ENCODE assay signal across 23 cellular contexts in the genomic region with DNA sequence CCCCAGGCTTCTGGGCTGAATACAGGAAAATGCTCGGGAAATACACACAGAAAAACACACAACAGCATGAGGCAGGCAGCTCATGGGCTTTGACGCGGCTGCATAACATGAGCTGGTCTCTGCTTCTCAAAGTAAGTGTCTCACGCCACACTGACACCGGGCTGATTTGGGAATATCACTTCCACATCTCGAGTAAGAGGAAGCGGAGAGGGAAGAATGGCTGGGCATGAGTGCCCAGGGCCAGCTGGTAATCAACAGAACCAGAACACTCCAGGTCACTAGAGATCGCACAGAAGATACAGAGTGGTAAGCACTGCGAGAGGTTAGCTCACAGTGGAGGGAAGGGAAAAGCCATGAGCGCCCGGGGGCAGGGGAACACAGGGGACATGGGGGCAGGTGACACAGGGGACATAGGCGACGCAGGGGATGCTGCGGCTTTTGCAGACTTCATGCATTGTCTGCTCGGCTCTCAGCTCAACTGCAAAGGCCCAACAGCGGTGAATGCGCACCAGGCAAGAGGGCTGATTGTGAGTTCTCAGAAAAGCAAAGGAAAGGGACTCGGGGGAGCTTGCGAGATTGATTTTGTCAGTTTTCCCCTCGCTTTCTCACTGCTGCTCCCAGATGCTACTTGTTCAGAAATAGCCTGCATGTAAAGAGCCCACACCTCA.
DNase-seq lines count a peak whose midpoint lies in the region; ATAC-seq and TF ChIP-seq lines count a peak whose summit lies in the region.
"Had no signal": no experiment of that assay in that cellular context is flagged by ENCODE, and none has a peak within 500 bp of the region (broad histone marks: within the 10 kb centered on the region; RNA-seq: fewer than 3 reads in every experiment).

No MANE protein-coding gene starts in this region.

- peak; percentile 37 for DNase-seq in BE2C
- peak; percentile 18 for DNase-seq in omental fat pad (ENCODE audit: low spot score)
- DNase-seq in NCI-H2196 (lab: John Stamatoyannopoulos, UW; ENCODE audit: unreplicated experiment) = no peak
- DNase-seq in hippocampal formation (lab: John Stamatoyannopoulos, UW) = no peak
- DNase-seq in SIG-M5 (lab: John Stamatoyannopoulos, UW) = no peak
- DNase-seq: aorta; CD4-positive, alpha-beta T cell; central memory CD4-positive, alpha-beta T cell; GDM1; HCEC 1CT; hypothalamus; islet precursor cell; MM.1S; NCI-H146; NCI-H524 treated with DMSO at 0.1 percent for 48 hours; occipital lobe; spleen; stimulated activated CD4-positive, alpha-beta T cell treated with anti-CD3 and anti-CD28 coated beads, Interleukin-4, amount 100 ng/mL, for 24 hours had no signal

- H3K4me1 ChIP-seq in BE2C = no peaks in the 10 kb centered on the region; the same call in 1 of the 2 replicates

- H3K9me3 Mint-ChIP-seq in IgD-negative memory B cell = peaks cover 0 to 2% (median 0%) of the 10 kb centered on the region in 3 donors
- H3K9me3 Mint-ChIP-seq: activated naive CD4-positive, alpha-beta T cell treated with anti-CD3 and anti-CD28 coated beads, Interleukin-2, amount 50 U/mL, for 24 hours; CD4-positive, alpha-beta T cell had no signal

- ATAC-seq in omental fat pad (ENCODE audit: low FRiP score) = no peak
- ATAC-seq: K562 had no signal

- H3K27ac Mint-ChIP-seq in IgD-negative memory B cell = peak overlapping the region in 2 of 3 donors; percentile 32
- H3K27ac Mint-ChIP-seq: activated naive CD4-positive, alpha-beta T cell treated with anti-CD3 and anti-CD28 coated beads, Interleukin-2, amount 50 U/mL, for 24 hours; CD4-positive, alpha-beta T cell had no signal

- peaks cover 6% of the 10 kb centered on the region for H3K27me3 Mint-ChIP-seq in IgD-negative memory B cell
- H3K27me3 Mint-ChIP-seq: activated naive CD4-positive, alpha-beta T cell treated with anti-CD3 and anti-CD28 coated beads, Interleukin-2, amount 50 U/mL, for 24 hours; CD4-positive, alpha-beta T cell had no signal

- no peak overlapping the region for H3K4me3 ChIP-seq in BE2C (ENCODE audit: low read depth, low read length)
- H3K4me3 ChIP-seq: K562, lung, spleen had no signal

- H3K9me3 ChIP-seq in BE2C = no peaks in the 10 kb centered on the region
- H3K9me3 ChIP-seq: spleen had no signal

- H3K36me3 Mint-ChIP-seq in IgD-negative memory B cell = peaks cover 1% of the 10 kb centered on the region
- H3K36me3 Mint-ChIP-seq: activated naive CD4-positive, alpha-beta T cell treated with anti-CD3 and anti-CD28 coated beads, Interleukin-2, amount 50 U/mL, for 24 hours had no signal

- peaks cover 17 to 27% (median 24%) of the 10 kb centered on the region in 3 donors for H3K4me1 Mint-ChIP-seq in IgD-negative memory B cell
- H3K4me1 Mint-ChIP-seq: activated naive CD4-positive, alpha-beta T cell treated with anti-CD3 and anti-CD28 coated beads, Interleukin-2, amount 50 U/mL, for 24 hours had no signal

- peak overlapping the region in 2 of 4 donors; percentile 3 to 72 for H3K4me3 Mint-ChIP-seq in IgD-negative memory B cell
- H3K4me3 Mint-ChIP-seq: activated naive CD4-positive, alpha-beta T cell treated with anti-CD3 and anti-CD28 coated beads, Interleukin-2, amount 50 U/mL, for 24 hours; CD4-positive, alpha-beta T cell had no signal

- no peaks in the 10 kb centered on the region for H3K36me3 ChIP-seq in BE2C
- H3K36me3 ChIP-seq: spleen had no signal

- no peak for TF ChIP-seq CTCF in BE2C (IDR thresholded peaks at IDR 0.05; ENCODE audit: low read depth, low read length)
- no peak for TF ChIP-seq CTCF in omental fat pad (IDR thresholded peaks at IDR 0.05)

- no peaks in the 10 kb centered on the region for H3K27me3 ChIP-seq in BE2C
- H3K27me3 ChIP-seq: spleen had no signal

- H3K27ac ChIP-seq in cingulate gyrus (ENCODE audit: low read depth, low read length) = peak overlapping the region; percentile 7

Comparison
In these comparisons a context has a peak if more than half of its experiments do, and no peak if none do; other contexts are left out.
1. DNase-seq: peak in BE2C (single experiment) and omental fat pad (single experiment); none in NCI-H2196 (single experiment), hippocampal formation (0 of 2) and SIG-M5 (single experiment).